ENCODE assay signal across 33 cellular contexts in the genomic region with DNA sequence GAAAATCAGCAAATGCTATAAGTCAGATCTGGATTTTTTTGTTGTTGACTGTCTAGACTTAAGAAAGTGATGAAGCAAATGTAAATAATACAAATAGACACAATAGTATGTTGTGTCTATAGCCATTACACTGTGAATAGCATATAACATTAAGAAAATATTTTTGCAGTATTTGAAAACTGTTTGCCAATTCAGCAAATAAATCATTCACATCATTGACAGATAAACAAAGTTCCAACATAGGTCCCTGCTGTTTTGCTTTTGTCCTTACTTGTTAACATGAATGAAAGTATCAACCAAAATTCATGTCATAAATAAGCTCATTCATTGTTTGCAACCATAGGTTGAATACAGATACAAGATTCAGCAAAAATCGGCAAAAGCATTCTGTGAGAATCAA.
"Had no signal": no experiment of that assay in that cellular context is flagged by ENCODE, and none has a peak within 500 bp of the region (broad histone marks: within the 10 kb centered on the region; RNA-seq: fewer than 3 reads in every experiment).

No MANE protein-coding gene starts in this region.

- ATAC-seq: activated naive CD4-positive, alpha-beta T cell treated with anti-CD3 and anti-CD28 coated beads, Interleukin-2, amount 50 U/mL, for 72 hours; activated naive CD8-positive, alpha-beta T cell treated with anti-CD3 and anti-CD28 coated beads, Interleukin-2, amount 50 U/mL, for 24 hours; activated T-cell treated with anti-CD3 and anti-CD28 coated beads, Interleukin-2, amount 50 U/mL, for 4 hours; activated T-cell treated with anti-CD3 and anti-CD28 coated beads, Interleukin-2, amount 50 U/mL, for 72 hours; activated T-helper 17 cell treated with anti-CD3 and anti-CD28 coated beads, Interleukin-2, amount 50 U/mL, for 72 hours; body of pancreas had no signal

- H3K4me1 ChIP-seq: adrenal gland, ascending aorta, body of pancreas, breast epithelium had no signal

- H3K9me3 ChIP-seq: adrenal gland, body of pancreas, breast epithelium had no signal

- H3K27ac ChIP-seq: adrenal gland, ascending aorta, body of pancreas, brain microvascular endothelial cell, breast epithelium, cardiac muscle cell had no signal

- H3K4me3 ChIP-seq: adrenal gland, ascending aorta, body of pancreas, breast epithelium, cardiac muscle cell had no signal

- FAIRE-seq: astrocyte, bronchial epithelial cell, colon had no signal

- H3K27me3 ChIP-seq: adrenal gland, ascending aorta, body of pancreas, brain microvascular endothelial cell, breast epithelium, cardiac muscle cell had no signal

- H3K36me3 ChIP-seq: adrenal gland, ascending aorta, brain microvascular endothelial cell, breast epithelium, cardiac muscle cell had no signal

- DNase-seq: activated effector memory CD4-positive, alpha-beta T cell treated with anti-CD3 and anti-CD28 coated beads, Interleukin-2, amount 50 U/mL, for 16 hours; activated effector memory CD4-positive, alpha-beta T cell treated with Interleukin-2 at 50 U/mL for 16 hours; activated gamma-delta T cell; activated gamma-delta T cell treated with Interleukin-2 at 50 U/mL for 16 hours; activated naive CD4-positive, alpha-beta T cell; activated naive CD4-positive, alpha-beta T cell treated with anti-CD3 and anti-CD28 coated beads for 36 hours; activated naive CD4-positive, alpha-beta T cell treated with anti-CD3 and anti-CD28 coated beads, Interleukin-2, amount 10 ng/mL, durations not matched to agents 7 days and 5 days; activated naive CD4-positive, alpha-beta T cell treated with anti-CD3 and anti-CD28 coated beads, Interleukin-2, amount 50 U/mL, for 16 hours; activated naive CD4-positive, alpha-beta T cell treated with Interleukin-2 at 50 U/mL for 16 hours; activated naive CD8-positive, alpha-beta T cell treated with anti-CD3 and anti-CD28 coated beads for 36 hours; activated naive CD8-positive, alpha-beta T cell treated with anti-CD3 and anti-CD28 coated beads, Interleukin-2, amount 10 ng/mL, durations not matched to agents 7 days and 5 days; activated naive CD8-positive, alpha-beta T cell treated with anti-CD3 and anti-CD28 coated beads, Interleukin-2, amount 50 U/mL, for 24 hours; activated T-cell treated with anti-CD3 and anti-CD28 coated beads, Interleukin-2, amount 50 U/mL, for 4 hours; activated T-cell treated with anti-CD3 and anti-CD28 coated beads, Interleukin-2, amount 50 U/mL, for 48 hours; activated T-cell treated with anti-CD3 and anti-CD28 coated beads, Interleukin-2, amount 50 U/mL, for 72 hours; adrenal gland; amniotic stem cell; amygdala; anterior cingulate cortex; aorta; body of pancreas; brain microvascular endothelial cell; caudate nucleus; central memory CD4-positive, alpha-beta T cell; cerebellar nuclear complex had no signal
